In the genomic region with DNA sequence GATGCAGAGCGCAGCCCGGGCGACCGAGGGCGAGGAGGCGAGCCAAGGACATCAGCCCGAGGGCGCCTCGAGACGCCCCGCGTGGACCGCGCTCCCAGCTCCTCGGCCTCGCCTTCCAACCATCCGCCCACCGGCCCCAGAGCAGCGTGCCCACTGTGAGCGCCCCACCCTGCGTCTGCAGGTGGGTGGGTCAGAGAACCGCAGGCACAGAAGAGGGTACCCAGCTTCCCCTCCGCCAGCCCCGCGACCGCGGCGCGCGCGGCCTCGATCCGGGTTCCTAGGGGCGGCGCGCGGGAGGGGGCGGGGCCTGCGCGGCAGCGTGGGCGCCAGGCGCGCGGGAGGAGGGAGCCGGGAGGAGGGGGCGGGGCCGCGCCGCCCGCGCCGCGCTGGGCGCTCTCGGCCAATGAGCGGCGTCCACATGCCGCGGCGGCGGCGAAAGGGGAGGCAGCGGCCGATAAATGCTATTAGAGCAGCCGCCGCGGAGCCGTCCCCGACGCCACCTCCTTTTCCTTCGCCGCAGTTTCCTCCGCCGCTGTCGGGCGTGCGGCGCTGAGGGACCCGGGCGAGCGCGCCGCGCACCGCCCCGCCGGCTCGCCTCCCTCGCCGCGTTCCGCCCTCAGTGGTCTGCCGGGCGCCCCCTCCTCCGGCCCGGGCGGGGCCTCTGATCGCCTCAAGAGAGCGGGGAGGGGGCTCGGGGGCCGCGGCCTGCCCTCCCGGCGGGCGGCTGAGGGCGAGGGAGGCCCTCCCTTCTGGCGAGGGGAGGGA, we compare ENCODE assay signal across 8 cellular contexts. TPM values are rescaled to one million over a fixed set of nuclear protein-coding genes. Genes with fewer than 3 reads are reported as not detected.
DNase-seq lines count a peak whose midpoint lies in the region; ATAC-seq, FAIRE-seq and TF ChIP-seq lines count a peak whose summit lies in the region.

A gene (plus strand): TSS at position 464 of the 765 bp plus-strand sequence. CDS start 543 bp downstream, outside the sequence.

- H3K9me3 ChIP-seq in BE2C, result no peaks in the 10 kb centered on the region

- H3K36me3 ChIP-seq in BE2C, result peaks cover 35% of the 10 kb centered on the region

- DNase-seq in BE2C (peak; percentile 95), GM19239 (ENCODE audit: insufficient read length, low spot score) (peak; percentile 97), NCI-H526 (lab: John Stamatoyannopoulos, UW) (peak; percentile 78 to 96)
- peak; percentile 86 to 88 for DNase-seq in activated CD4-positive, alpha-beta T cell treated with anti-CD3 and anti-CD28 coated beads for 4 hours
- DNase-seq in stimulated activated CD4-positive, alpha-beta T cell treated with anti-CD3 and anti-CD28 coated beads, Interleukin-1b, Interleukin-23, amount 100 ng/mL, for 24 hours (ENCODE audit: low read depth in 4 of 4, low spot score in 1 of 4), result peak; percentile 72 to 87 (median 77)

- peaks cover 9% of the 10 kb centered on the region for H3K4me1 ChIP-seq in BE2C

- FAIRE-seq in GM19239 (lab: Jason Lieb, UNC), result peak; percentile 53

- ATAC-seq in HG03439 (IDR thresholded peaks at IDR 0.05; ENCODE audit: unreplicated experiment), result peak; percentile 73

- peak within 1 kb of the TSS; percentile 98 for H3K4me3 ChIP-seq in BE2C (ENCODE audit: low read depth, low read length)

- no peaks in the 10 kb centered on the region for H3K27me3 ChIP-seq in BE2C
- no peaks in the 10 kb centered on the region for H3K27me3 ChIP-seq in layer of hippocampus (ENCODE audit: control insufficient read depth, insufficient read depth, low read length)

- peak within 1 kb of the TSS; percentile 94 for H3K27ac ChIP-seq in cingulate gyrus (ENCODE audit: low read depth, low read length)
- H3K27ac ChIP-seq in layer of hippocampus (ENCODE audit: low read depth, low read length), result peak within 1 kb of the TSS; percentile 92

- TF ChIP-seq CTCF in BE2C (IDR thresholded peaks at IDR 0.05; ENCODE audit: low read depth, low read length), result no peak

RNA-seq across cellular contexts. Expression of the gene that starts here (rescaled TPM):
- 252 TPM for polyA plus RNA-seq in BE2C (2012; ENCODE audit: insufficient read depth, insufficient read length, low read depth)

Comparison
In these comparisons a context has a peak if more than half of its experiments do, and no peak if none do; other contexts are left out.
1. Peak in every context shown above with its lines: DNase-seq, ATAC-seq, H3K4me3 ChIP-seq and H3K27ac ChIP-seq.